1 cellular context compared by ENCODE assay signal in genomic region chr15:52183562-52184173, GRCh38.
TF ChIP-seq lines count a peak whose summit lies in the region.

No MANE protein-coding gene starts in this region.

TF ChIP-seq in endothelial cell of umbilical vein, 7 proteins besides CTCF, POLR2A, EP300 and RAD21:
- TF ChIP-seq GATA2 (IDR thresholded peaks at IDR 0.05; ENCODE audit: insufficient read depth, insufficient read length, low read depth, low read length) (no peak), EZH2 (IDR thresholded peaks at IDR 0.05; ENCODE audit: borderline replicate concordance, low read depth, low read length, severe bottlenecking) (no peak), FOS (IDR thresholded peaks at IDR 0.05; ENCODE audit: borderline replicate concordance, insufficient read depth, low read length) (no peak), POLR2AphosphoS5 (IDR thresholded peaks at IDR 0.05; ENCODE audit: insufficient read depth, low read depth, low read length) (no peak), JUN (IDR thresholded peaks at IDR 0.05; ENCODE audit: borderline replicate concordance, insufficient read depth, insufficient read length, low read depth) (no peak), MYC (IDR thresholded peaks at IDR 0.05; ENCODE audit: low read depth, low read length) (no peak), MAX (IDR thresholded peaks at IDR 0.05; ENCODE audit: insufficient read depth, insufficient read length) (no peak)
